8 cellular contexts compared by ENCODE assay signal in the genomic region with DNA sequence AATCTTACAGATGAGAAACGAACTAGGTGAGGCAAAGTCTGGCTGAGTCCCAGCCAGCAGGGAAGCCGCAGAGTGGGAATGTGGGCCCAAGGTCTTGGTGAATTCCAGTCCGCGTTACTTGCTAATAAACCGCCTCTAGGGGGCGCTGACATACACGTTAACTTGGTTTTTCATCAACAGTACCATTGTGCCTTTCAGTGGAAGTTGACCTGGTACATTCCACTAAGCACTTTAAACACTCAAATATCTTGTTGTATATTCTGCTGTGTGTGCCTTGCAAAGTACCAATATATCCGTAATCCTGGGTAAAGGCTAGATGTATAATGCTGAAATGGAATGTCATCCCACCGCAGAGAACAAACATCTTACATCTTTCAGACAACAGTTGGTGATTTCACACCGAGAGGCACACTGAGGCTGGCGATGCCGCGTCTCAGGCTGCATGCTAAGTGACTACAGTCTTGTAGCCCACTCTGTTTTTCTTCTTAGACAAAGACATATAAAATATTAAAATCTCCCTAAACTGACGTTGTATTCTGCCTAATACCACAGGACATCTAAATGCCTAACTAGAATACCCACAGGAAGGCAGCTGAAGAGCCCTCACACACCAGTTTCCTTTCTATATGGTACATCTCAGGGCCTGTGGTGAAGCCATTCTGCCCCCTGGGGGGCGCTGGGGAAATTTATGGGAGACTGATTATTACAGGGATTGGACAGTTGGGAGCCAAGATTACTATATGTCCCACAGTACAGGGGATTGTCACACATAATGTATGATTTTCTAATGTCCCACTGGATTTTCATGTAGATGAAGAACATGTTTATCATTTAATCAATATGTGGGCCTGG. TPM values are rescaled to one million over a fixed set of nuclear protein-coding genes. Genes with fewer than 3 reads are reported as not detected.
A peak's percentile ranks its signal among the peaks of the same experiment; 100 is the strongest.
DNase-seq lines count a peak whose midpoint lies in the region; ATAC-seq and TF ChIP-seq lines count a peak whose summit lies in the region.

No MANE protein-coding gene starts in this region.

- no peak overlapping the region for H3K4me3 ChIP-seq in MG63
- no peak overlapping the region for H3K4me3 ChIP-seq in cardiac muscle cell
- no peak overlapping the region for H3K4me3 ChIP-seq in psoas muscle
- H3K4me3 ChIP-seq in vagina, result no peak overlapping the region

- H3K9me3 ChIP-seq in MG63 (no peaks in the 10 kb centered on the region), cardiac muscle cell (ENCODE audit: low read depth) (no peaks in the 10 kb centered on the region), psoas muscle (no peaks in the 10 kb centered on the region), vagina (no peaks in the 10 kb centered on the region)

- intact Hi-C loops in psoas muscle (cut with DNase I), result loop anchor here (1.0 to 2.0 kb wide), 3 partner anchors 119 to 293 kb away; no protein-coding TSS in a partner anchor
- intact Hi-C loops in vagina (cut with DNase I), result loop anchor here (10.0 kb wide), 1 partner anchor 123 kb away; no protein-coding TSS in a partner anchor

- H3K4me1 ChIP-seq in cardiac muscle cell (ENCODE audit: low read depth), result no peaks in the 10 kb centered on the region
- H3K4me1 ChIP-seq in psoas muscle, result no peaks in the 10 kb centered on the region
- no peaks in the 10 kb centered on the region for H3K4me1 ChIP-seq in vagina

- peaks cover 13% of the 10 kb centered on the region for H3K36me3 Mint-ChIP-seq in activated naive CD8-positive, alpha-beta T cell treated with anti-CD3 and anti-CD28 coated beads for 36 hours

- H3K27me3 ChIP-seq in MG63 (no peaks in the 10 kb centered on the region), cardiac muscle cell (no peaks in the 10 kb centered on the region), psoas muscle (ENCODE audit: insufficient read depth in 3 of 3, low read length in 2 of 3) (no peaks in the 10 kb centered on the region), vagina (no peaks in the 10 kb centered on the region)

- ATAC-seq in GM18909 (IDR thresholded peaks at IDR 0.05; ENCODE audit: poor library complexity, unreplicated experiment) (peak; percentile 59), psoas muscle (peak; percentile 57 to 88 (median 80))

- H3K27me3 Mint-ChIP-seq in activated naive CD8-positive, alpha-beta T cell treated with anti-CD3 and anti-CD28 coated beads for 36 hours, result no peaks in the 10 kb centered on the region

- 59 to 61% (median 61%) methylated on average over 15 of the region's 15 CpGs for WGBS in psoas muscle, 3 donors

- no peak overlapping the region for H3K27ac Mint-ChIP-seq in activated naive CD8-positive, alpha-beta T cell treated with anti-CD3 and anti-CD28 coated beads for 36 hours

- H3K9me3 Mint-ChIP-seq in activated naive CD8-positive, alpha-beta T cell treated with anti-CD3 and anti-CD28 coated beads for 36 hours, result no peaks in the 10 kb centered on the region

- no peak overlapping the region for H3K27ac ChIP-seq in cardiac muscle cell
- no peak overlapping the region for H3K27ac ChIP-seq in psoas muscle
- no peak overlapping the region for H3K27ac ChIP-seq in vagina

- H3K4me1 Mint-ChIP-seq in activated naive CD8-positive, alpha-beta T cell treated with anti-CD3 and anti-CD28 coated beads for 36 hours, result peaks cover 8% of the 10 kb centered on the region

- DNase-seq in AG08395 (ENCODE audit: low spot score), result peak; percentile 76
- DNase-seq in MG63, result peak; percentile 52
- DNase-seq in SKM-1 (lab: John Stamatoyannopoulos, UW; ENCODE audit: unreplicated experiment), result peak; percentile 70
- DNase-seq in activated naive CD8-positive, alpha-beta T cell treated with anti-CD3 and anti-CD28 coated beads for 36 hours, result peak; percentile 52
- peak; percentile 86 to 91 for DNase-seq in cardiac muscle cell (ENCODE audit: low read depth in 1 of 2, low spot score in 1 of 2)
- DNase-seq in psoas muscle, result peak; percentile 59 to 67
- DNase-seq in vagina (ENCODE audit: extremely low spot score in 2 of 2), result no peak

- no peak for TF ChIP-seq POLR2A in vagina (IDR thresholded peaks at IDR 0.05)

- TF ChIP-seq CTCF in cardiac muscle cell (IDR thresholded peaks at IDR 0.05; ENCODE audit: low read depth, low read length) (peak; percentile 66), psoas muscle (IDR thresholded peaks at IDR 0.05) (peak; percentile 56), vagina (IDR thresholded peaks at IDR 0.05) (peak; percentile 13 to 47 (median 36))

- H3K36me3 ChIP-seq in MG63 (peaks cover 50% of the 10 kb centered on the region), cardiac muscle cell (no peaks in the 10 kb centered on the region), psoas muscle (ENCODE audit: insufficient read depth in 1 of 2, low read depth in 1 of 2) (peaks cover 0 to 74% of the 10 kb centered on the region in 2 donors), vagina (peaks cover 0 to 14% of the 10 kb centered on the region in 2 donors)

- H3K4me3 Mint-ChIP-seq in activated naive CD8-positive, alpha-beta T cell treated with anti-CD3 and anti-CD28 coated beads for 36 hours, result no peak overlapping the region

RNA-seq across cellular contexts. Expression of a gene that starts 49.2 kb away (rescaled TPM):
- 39.5 and 47.1 TPM in 2 replicates for total RNA-seq in MG63 (2014; rRNA removed; shearing (Covaris generic); ENCODE audit: low replicate concordance)
- 1 to 10 TPM; 5.8 to 6.7 TPM for total RNA-seq in activated naive CD8-positive, alpha-beta T cell treated with anti-CD3 and anti-CD28 coated beads for 36 hours
- total RNA-seq in cardiac muscle cell (67.6 and 68.8 TPM in 2 replicates), psoas muscle (100 to 1,000 TPM in 2 of 4 donors, 10 to 100 TPM in 2; 32.0 to 122 (median 86.7) TPM), vagina (38.8 TPM)
- polyA plus RNA-seq in cardiac muscle cell (54.7 and 59.0 TPM in 2 replicates), psoas muscle (10 to 100 TPM; 44.6 to 99.6 (median 81.8) TPM)

Comparison
In these comparisons a context has a peak if more than half of its experiments do, and no peak if none do; other contexts are left out.
1. DNase-seq: peak in AG08395 (single experiment), MG63 (single experiment), SKM-1 (single experiment), activated naive CD8-positive, alpha-beta T cell treated with anti-CD3 and anti-CD28 coated beads for 36 hours (single experiment), cardiac muscle cell (2 of 2) and psoas muscle (2 of 2); none in vagina (0 of 2).
2. Peak in every context shown above with its lines, with median percentiles within 50 percentile points of each other: CTCF ChIP-seq.